ENCODE assay signal across 13 cellular contexts in genomic region chr15:42163947-42164550, GRCh38. TPM values are rescaled to one million over a fixed set of nuclear protein-coding genes. Genes with fewer than 3 reads are reported as not detected.
"Had no signal": no experiment of that assay in that cellular context is flagged by ENCODE, and none has a peak within 500 bp of the region (broad histone marks: within the 10 kb centered on the region; RNA-seq: fewer than 3 reads in every experiment).

No MANE protein-coding gene starts in this region.

- H3K4me1 ChIP-seq: SJSA1 had no signal

- H3K27me3 ChIP-seq: SJSA1, upper lobe of left lung had no signal

- H3K27ac ChIP-seq: SJSA1, upper lobe of left lung had no signal

- DNase-seq: activated CD4-positive, alpha-beta memory T cell treated with anti-CD3 and anti-CD28 coated beads, Interleukin-2, amount 10 ng/mL, durations not matched to agents 7 days and 5 days; activated CD4-positive, alpha-beta T cell treated with anti-CD3 and anti-CD28 coated beads for 1 hour; activated CD8-positive, alpha-beta memory T cell treated with anti-CD3 and anti-CD28 coated beads, Interleukin-2, amount 50 U/mL, for 48 hours; kidney glomerular epithelial cell; natural killer cell; right cardiac atrium; stimulated activated naive B cell treated with anti-CD40 and anti-IgM and Interleukin-4, amounts not matched to agents 10 μg/mL and 1 μg/mL and 100 μg/mL, for 72 hours; SW 1271; upper lobe of left lung had no signal

- ATAC-seq: natural killer cell; right cardiac atrium; stimulated activated naive B cell treated with anti-CD40 and anti-IgM and Interleukin-4, amounts not matched to agents 10 μg/mL and 1 μg/mL and 100 μg/mL, for 72 hours had no signal

- H3K9me3 ChIP-seq: SJSA1, upper lobe of left lung had no signal

- H3K4me3 ChIP-seq: SJSA1, upper lobe of left lung had no signal

RNA-seq across cellular contexts. Expression of gene PLA2G4F, which starts 7.6 kb away (rescaled TPM):
- total RNA-seq: activated CD4-positive, alpha-beta memory T cell treated with anti-CD3 and anti-CD28 coated beads, Interleukin-2, amount 10 ng/mL, durations not matched to agents 7 days and 5 days; endothelial cell of umbilical vein; lung microvascular endothelial cell; natural killer cell; SJSA1; subcutaneous adipose tissue had no signal
- polyA plus RNA-seq: endothelial cell of umbilical vein had no signal
